ENCODE assay signal across 9 cellular contexts in the genomic region with DNA sequence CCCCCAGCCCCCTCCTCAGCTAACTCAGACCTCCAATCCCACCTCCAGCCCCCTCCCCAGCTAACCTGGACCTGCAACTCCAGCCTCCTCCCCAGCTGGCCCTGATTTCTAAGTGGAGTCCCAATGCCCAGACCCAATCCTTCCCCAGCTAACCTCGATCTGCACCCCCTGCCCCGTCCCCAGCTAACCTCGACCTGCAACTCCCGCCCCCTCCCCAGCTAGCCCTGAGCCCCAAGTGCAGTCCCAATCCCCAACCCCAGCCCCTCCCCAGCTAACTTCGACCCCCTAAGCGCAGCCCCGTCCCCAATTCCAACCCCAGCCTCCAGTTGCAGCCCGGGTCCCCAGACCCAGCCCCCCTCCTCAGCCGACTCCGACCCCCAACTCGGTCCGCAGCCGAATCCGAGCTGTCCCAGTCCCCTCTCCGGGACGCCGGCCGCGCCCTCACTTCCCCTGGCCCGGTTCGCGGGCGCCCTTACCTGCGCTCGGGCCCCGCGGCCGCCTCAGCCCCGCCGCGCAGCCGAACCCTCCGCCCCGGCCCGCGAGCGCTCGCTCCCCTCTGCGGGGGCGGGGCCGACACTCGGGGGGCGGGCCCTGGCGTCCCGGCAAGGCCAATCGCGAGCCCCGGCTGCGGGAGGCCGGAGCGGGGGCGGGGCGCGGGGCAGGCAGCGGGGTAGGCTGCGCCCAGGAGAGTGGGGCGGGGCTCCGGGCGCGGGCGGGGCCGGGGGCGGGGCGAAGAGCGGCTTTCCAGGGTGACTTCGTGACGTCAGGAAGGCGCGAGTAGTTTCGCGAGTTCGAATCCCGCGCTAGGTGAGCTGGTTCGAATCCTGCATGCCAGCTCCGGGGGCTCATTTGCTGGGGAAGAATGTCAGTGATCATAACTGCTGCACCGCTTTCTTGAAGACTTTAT. TPM values are rescaled to one million over a fixed set of nuclear protein-coding genes. Genes with fewer than 3 reads are reported as not detected.
A peak's percentile ranks its signal among the peaks of the same experiment; 100 is the strongest.
DNase-seq lines count a peak whose midpoint lies in the region; ATAC-seq, FAIRE-seq and TF ChIP-seq lines count a peak whose summit lies in the region.
"Had no signal": no experiment of that assay in that cellular context is flagged by ENCODE, and none has a peak within 500 bp of the region (broad histone marks: within the 10 kb centered on the region; RNA-seq: fewer than 3 reads in every experiment).

A gene (minus strand): TSS at position 525 of the 907 bp plus-strand sequence. CDS start 182,006 bp downstream, outside the sequence.

- no peak within 1 kb of the TSS for H2BK120ac ChIP-seq in neuronal stem cell (ENCODE audit: low read depth, low read length)

- no peaks in the 10 kb centered on the region for H3K9me3 Mint-ChIP-seq in activated naive CD4-positive, alpha-beta T cell treated with anti-CD3 and anti-CD28 coated beads for 36 hours

- peak; percentile 98 for DNase-seq in BE2C
- peak; percentile 94 for DNase-seq in HTR-8/SVneo (ENCODE audit: insufficient read length, low spot score)
- DNase-seq in SK-MEL-5 (ENCODE audit: low read depth, low spot score): peak; percentile 87
- DNase-seq in activated naive CD4-positive, alpha-beta T cell treated with anti-CD3 and anti-CD28 coated beads for 36 hours: peak; percentile 96
- peak; percentile 99 to 100 for DNase-seq in frontal cortex (ENCODE audit: low spot score in 2 of 2)
- DNase-seq in neuronal stem cell (ENCODE audit: low spot score): peak; percentile 92
- peak; percentile 97 for DNase-seq in stomach

- peak within 1 kb of the TSS; percentile 24 for H2BK5ac ChIP-seq in neuronal stem cell (ENCODE audit: low read length)

- H3K9ac ChIP-seq in neuronal stem cell (ENCODE audit: low read depth, low read length, poor library complexity): peak within 1 kb of the TSS; percentile 88

- no peak within 1 kb of the TSS for H2BK15ac ChIP-seq in neuronal stem cell (ENCODE audit: low read length)

- H4K8ac ChIP-seq in neuronal stem cell (ENCODE audit: low read depth, low read length): no peak within 1 kb of the TSS

- peak within 1 kb of the TSS; percentile 99 for H3K18ac ChIP-seq in neuronal stem cell (ENCODE audit: low read length)

- no peak within 1 kb of the TSS for H3K27ac ChIP-seq in neuronal stem cell (replicated peaks; ENCODE audit: low read length)
- peak within 1 kb of the TSS; percentile 43 to 83 (median 76) for H3K27ac ChIP-seq in stomach

- peak within 1 kb of the TSS; percentile 57 for H3K4me3 Mint-ChIP-seq in activated naive CD4-positive, alpha-beta T cell treated with anti-CD3 and anti-CD28 coated beads for 36 hours

- H3K4ac ChIP-seq in neuronal stem cell (ENCODE audit: low read length): no peak within 1 kb of the TSS

- H2BK12ac ChIP-seq in neuronal stem cell (ENCODE audit: low read length): no peak within 1 kb of the TSS

- WGBS in neuronal stem cell (ENCODE audit: extremely low coverage in 2 of 2, insufficient read length in 2 of 2, insufficient replicate concordance in 1 of 2), 2 donors: no CpG with 5 or more reads among the region's 77 CpGs
- 1 to 3% (median 2%) methylated on average over 19 to 77 of the region's 77 CpGs for WGBS in stomach, 5 donors

- H3K27ac Mint-ChIP-seq in activated naive CD4-positive, alpha-beta T cell treated with anti-CD3 and anti-CD28 coated beads for 36 hours: no peak within 1 kb of the TSS

- FAIRE-seq in HTR-8/SVneo (lab: Jason Lieb, UNC) (no peak), frontal cortex (lab: Jason Lieb, UNC) (no peak)

- H3K79me1 ChIP-seq in neuronal stem cell (ENCODE audit: low read depth, low read length): no peaks in the 10 kb centered on the region

- H2AK5ac ChIP-seq in neuronal stem cell (ENCODE audit: low read depth, low read length): peak within 1 kb of the TSS; percentile 68

- no peaks in the 10 kb centered on the region for H3K27me3 Mint-ChIP-seq in activated naive CD4-positive, alpha-beta T cell treated with anti-CD3 and anti-CD28 coated beads for 36 hours (ENCODE audit: low read depth)

- TF ChIP-seq CTCF in BE2C (IDR thresholded peaks at IDR 0.05; ENCODE audit: low read depth, low read length) (no peak), stomach (IDR thresholded peaks at IDR 0.05) (no peak)

- H3K36me3 Mint-ChIP-seq in activated naive CD4-positive, alpha-beta T cell treated with anti-CD3 and anti-CD28 coated beads for 36 hours (ENCODE audit: low read depth): no peaks in the 10 kb centered on the region

- in situ Hi-C loops in SK-MEL-5 (cut with HindIII; ENCODE audit: low pct_unique_long_range_greater_than_20kb, low sequenced_read_pairs): no loop called here

- CTCF ChIA-PET in activated naive CD4-positive, alpha-beta T cell treated with anti-CD3 and anti-CD28 coated beads for 36 hours (lab: Charles Lee): interaction anchor here (1.4 kb wide), 1 partner anchor 41 kb away, joined by 5 read pairs; no protein-coding TSS in a partner anchor

- H2AFZ ChIP-seq in neuronal stem cell (ENCODE audit: low read length): peak within 1 kb of the TSS; percentile 97

- H3K9me3 ChIP-seq in BE2C (no peaks in the 10 kb centered on the region), neuronal stem cell (replicated peaks in 1 of 2; ENCODE audit: control insufficient read depth in 2 of 2, insufficient read depth in 1 of 2, low read depth in 1 of 2, low read length in 2 of 2) (no peaks in the 10 kb centered on the region), stomach (no peaks in the 10 kb centered on the region)

- peak within 1 kb of the TSS; percentile 73 for H3K23ac ChIP-seq in neuronal stem cell (ENCODE audit: low read depth, low read length, poor library complexity)

- peaks cover 25% of the 10 kb centered on the region for H3K4me1 Mint-ChIP-seq in activated naive CD4-positive, alpha-beta T cell treated with anti-CD3 and anti-CD28 coated beads for 36 hours (ENCODE audit: low read depth)

- H3K4me3 ChIP-seq in BE2C (ENCODE audit: low read depth, low read length): peak within 1 kb of the TSS; percentile 55
- peak within 1 kb of the TSS; percentile 69 to 96 for H3K4me3 ChIP-seq in neuronal stem cell (ENCODE audit: low read length in 2 of 2)
- H3K4me3 ChIP-seq in stomach: peak within 1 kb of the TSS; percentile 58 to 83 (median 74)

- peak within 1 kb of the TSS; percentile 91 for H3K4me2 ChIP-seq in neuronal stem cell (ENCODE audit: insufficient read depth, low read length, poor library complexity, severe bottlenecking)

- H3K4me1 ChIP-seq in BE2C: no peaks in the 10 kb centered on the region
- H3K4me1 ChIP-seq in neuronal stem cell (ENCODE audit: control insufficient read depth in 2 of 2, insufficient read depth in 1 of 2, low read depth in 1 of 2, low read length in 2 of 2): peaks cover 5 to 8% of the 10 kb centered on the region in 2 donors
- H3K4me1 ChIP-seq in stomach: peaks cover 10 to 28% (median 23%) of the 10 kb centered on the region in 4 donors

- no peak for TF ChIP-seq POLR2A in stomach (IDR thresholded peaks at IDR 0.05)

- H3K14ac ChIP-seq in neuronal stem cell (ENCODE audit: low read length): no peak within 1 kb of the TSS

- no peak for TF ChIP-seq EP300 in stomach (IDR thresholded peaks at IDR 0.05)

- ATAC-seq in GM19324 (IDR thresholded peaks at IDR 0.05; ENCODE audit: low FRiP score, unreplicated experiment): peak; percentile 78

- H3K27me3 ChIP-seq in BE2C (peaks cover 9% of the 10 kb centered on the region), neuronal stem cell (ENCODE audit: control insufficient read depth in 3 of 3, insufficient read depth in 3 of 3, low read depth in 1 of 3, low read length in 3 of 3) (peaks cover 8 to 28% (median 20%) of the 10 kb centered on the region in 3 experiments), stomach (no peaks in the 10 kb centered on the region)

- no peaks in the 10 kb centered on the region for H3K36me3 ChIP-seq in BE2C
- no peaks in the 10 kb centered on the region for H3K36me3 ChIP-seq in neuronal stem cell (replicated peaks in 1 of 2; ENCODE audit: control insufficient read depth in 2 of 2, insufficient read depth in 2 of 2, low read length in 2 of 2)
- no peaks in the 10 kb centered on the region for H3K36me3 ChIP-seq in stomach

- H4K91ac ChIP-seq in neuronal stem cell (ENCODE audit: low read depth, low read length, poor library complexity): no peak within 1 kb of the TSS

- intact Hi-C loops in activated naive CD4-positive, alpha-beta T cell treated with anti-CD3 and anti-CD28 coated beads for 36 hours (cut with micrococcal nuclease): no loop called here
- intact Hi-C loops in stomach (cut with DNase I; ENCODE audit: low total_unique reads): no loop called here

RNA-seq across cellular contexts. Expression of the gene that starts here (rescaled TPM):
- 0.48 TPM for polyA plus RNA-seq in BE2C (2012; ENCODE audit: insufficient read depth, insufficient read length, low read depth)
- total RNA-seq in SK-MEL-5 (2014; rRNA removed; shearing (Covaris generic)): 3.2 and 3.5 TPM in 2 replicates
- 16.5 and 19.5 TPM in 2 replicates for polyA plus RNA-seq in SK-MEL-5 (2015; cell fraction: cytosol; rRNA removed)
- 7.8 and 7.9 TPM in 2 replicates for polyA plus RNA-seq in SK-MEL-5 (2015; cell fraction: nucleus; rRNA removed)
- 1 to 10 TPM in 1 of 2 experiments, under 1 TPM in 1; 0.74 to 1.1 TPM for total RNA-seq in activated naive CD4-positive, alpha-beta T cell treated with anti-CD3 and anti-CD28 coated beads for 36 hours
- total RNA-seq in frontal cortex (7.7 TPM), stomach (10 to 100 TPM in 1 of 5 donors, 1 to 10 TPM in 3, under 1 TPM in 1; 0.58 to 15.1 (median 3.6) TPM)
- polyA plus RNA-seq in neuronal stem cell (2013, experiment 1 of 2): 7.9 TPM
- 8.1 TPM for polyA plus RNA-seq in neuronal stem cell (2013, experiment 2 of 2)
- polyA plus RNA-seq in stomach: 1 to 10 TPM; 3.4 to 7.0 (median 5.0) TPM
- total RNA-seq: LHCN-M2 had no signal
